In the genomic region with DNA sequence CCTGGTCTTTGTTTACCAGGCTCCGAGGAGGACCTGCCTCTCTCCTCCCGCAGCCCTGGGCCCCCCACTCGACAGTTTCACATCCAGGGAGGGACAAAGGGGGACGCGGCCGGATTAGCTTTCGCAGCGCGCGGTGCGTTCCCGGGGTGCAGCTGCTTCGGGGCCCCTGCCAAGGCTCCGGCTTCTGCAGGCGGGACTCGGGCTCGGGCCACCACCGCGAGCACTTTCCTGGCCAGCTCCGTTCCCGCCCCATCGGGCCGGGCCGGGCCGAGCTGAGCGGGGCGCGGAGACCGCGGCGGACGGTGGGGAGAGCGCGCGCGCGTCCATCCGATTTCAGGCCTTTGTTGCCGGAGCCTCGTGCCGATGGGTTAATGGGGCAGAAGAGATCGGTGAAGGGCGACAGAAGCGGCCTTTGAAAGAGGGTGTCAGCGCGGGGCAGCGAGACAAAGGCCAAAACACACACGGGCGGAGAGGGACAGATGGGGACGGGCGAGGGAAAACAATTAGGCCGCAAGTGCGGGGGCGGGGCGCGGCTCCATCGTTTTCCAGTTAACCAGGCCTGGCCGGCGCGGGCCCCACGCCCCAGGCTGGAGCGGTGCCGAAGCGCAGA, we compare ENCODE assay signal across 19 cellular contexts. TPM values are rescaled to one million over a fixed set of nuclear protein-coding genes. Genes with fewer than 3 reads are reported as not detected.
DNase-seq lines count a peak whose midpoint lies in the region; ATAC-seq and TF ChIP-seq lines count a peak whose summit lies in the region.
"Had no signal": no experiment of that assay in that cellular context is flagged by ENCODE, and none has a peak within 500 bp of the region (broad histone marks: within the 10 kb centered on the region; RNA-seq: fewer than 3 reads in every experiment).

No MANE protein-coding gene starts in this region.

- H3K27me3 ChIP-seq in H7 (ENCODE audit: control insufficient read depth, insufficient read depth, low read length): peaks cover 83% of the 10 kb centered on the region
- peaks cover 100% of the 10 kb centered on the region for H3K27me3 ChIP-seq in ectodermal cell (ENCODE audit: control insufficient read depth, insufficient read depth, low read length, poor library complexity, severe bottlenecking)

- H3K4me3 Mint-ChIP-seq in naive B cell (peak overlapping the region in 5 of 8 donors; percentile 27 to 62 (median 53)), endothelial cell (ENCODE audit: unreplicated experiment) (no peak overlapping the region)
- H3K4me3 Mint-ChIP-seq: effector memory CD8-positive, alpha-beta T cell had no signal

- H3K4me3 ChIP-seq in H7 (ENCODE audit: insufficient read depth, low read depth, low read length) (peak overlapping the region; percentile 34), ectodermal cell (ENCODE audit: insufficient read depth, low read depth, low read length) (peak overlapping the region; percentile 11)
- H3K4me3 ChIP-seq: psoas muscle had no signal

- peaks cover 26% of the 10 kb centered on the region for H3K4me1 ChIP-seq in ectodermal cell (ENCODE audit: control insufficient read depth, insufficient read depth, low read length)
- H3K4me1 ChIP-seq: breast epithelium, psoas muscle had no signal

- no peaks in the 10 kb centered on the region for H3K9me3 ChIP-seq in ectodermal cell (ENCODE audit: control insufficient read depth, low read length)
- H3K9me3 ChIP-seq: breast epithelium, psoas muscle had no signal

- no peaks in the 10 kb centered on the region for H3K36me3 Mint-ChIP-seq in naive B cell
- H3K36me3 Mint-ChIP-seq in endothelial cell (ENCODE audit: low read depth, unreplicated experiment): no peaks in the 10 kb centered on the region

- no peak for TF ChIP-seq CTCF in endothelial cell (IDR thresholded peaks at IDR 0.05; ENCODE audit: unreplicated experiment)

- H3K27me3 Mint-ChIP-seq in naive B cell (peaks cover 43 to 72% (median 72%) of the 10 kb centered on the region in 3 donors), endothelial cell (ENCODE audit: unreplicated experiment) (peaks cover 22% of the 10 kb centered on the region)

- no peak overlapping the region for H3K27ac ChIP-seq in ectodermal cell (ENCODE audit: insufficient read depth, low read depth, low read length, poor library complexity, severe bottlenecking)
- H3K27ac ChIP-seq: breast epithelium, C4-2B, psoas muscle had no signal

- peaks cover 0 to 8% (median 3%) of the 10 kb centered on the region in 3 donors for H3K4me1 Mint-ChIP-seq in naive B cell
- peaks cover 21% of the 10 kb centered on the region for H3K4me1 Mint-ChIP-seq in endothelial cell (ENCODE audit: unreplicated experiment)

- H3K9me3 Mint-ChIP-seq in naive B cell (peaks cover 0 to 11% (median 0%) of the 10 kb centered on the region in 7 donors), endothelial cell (ENCODE audit: unreplicated experiment) (no peaks in the 10 kb centered on the region)
- H3K9me3 Mint-ChIP-seq: effector memory CD8-positive, alpha-beta T cell had no signal

- 0 to 1% methylated on average over 64 of the region's 64 CpGs for WGBS in ectodermal cell, 2 experiments

- no peak for ATAC-seq in naive B cell (ENCODE audit: low read depth in 2 of 2)
- ATAC-seq: effector memory CD8-positive, alpha-beta T cell; psoas muscle had no signal

- H3K36me3 ChIP-seq in H7 (replicated peaks; ENCODE audit: control insufficient read depth, insufficient read depth, low read length): no peaks in the 10 kb centered on the region
- H3K36me3 ChIP-seq in ectodermal cell (ENCODE audit: control insufficient read depth, insufficient read depth, low read length): no peaks in the 10 kb centered on the region
- H3K36me3 ChIP-seq: breast epithelium had no signal

- DNase-seq in COLO668 (lab: John Stamatoyannopoulos, UW; ENCODE audit: unreplicated experiment) (peak; percentile 26), H7 (peak; percentile 89), naive B cell (no peak), endothelial cell (ENCODE audit: low spot score) (no peak), NCI-H2107 (lab: John Stamatoyannopoulos, UW) (no peak), hypothalamus (lab: John Stamatoyannopoulos, UW) (no peak), NOMO-1 treated with dmso at 0.1 percent for 144 hours (lab: John Stamatoyannopoulos, UW; ENCODE audit: unreplicated experiment) (no peak)
- DNase-seq: activated CD4-positive, alpha-beta T cell treated with anti-CD3 and anti-CD28 coated beads, Interleukin-2, amount 50 U/mL, for 48 hours; activated gamma-delta T cell treated with Interleukin-2 at 50 U/mL for 16 hours; effector memory CD8-positive, alpha-beta T cell; kidney glomerular epithelial cell; NCI-H2029 treated with DMSO at 0.1 percent for 48 hours; NCI-H82; psoas muscle; T-helper 9 cell had no signal

- peak overlapping the region in 4 of 6 donors; percentile 83 to 95 (median 90) for H3K27ac Mint-ChIP-seq in naive B cell
- no peak overlapping the region for H3K27ac Mint-ChIP-seq in endothelial cell (ENCODE audit: unreplicated experiment)
- H3K27ac Mint-ChIP-seq: effector memory CD8-positive, alpha-beta T cell had no signal

RNA-seq across cellular contexts. Expression of a gene that starts 8.5 kb away (rescaled TPM):
- total RNA-seq in H7 (2014; rRNA removed; shearing (Covaris generic)): not detected in 2 replicates
- polyA plus RNA-seq in ectodermal cell (2013, experiment 1 of 4): not detected
- 0.09 TPM for polyA plus RNA-seq in ectodermal cell (2013, experiment 2 of 4)
- polyA plus RNA-seq in ectodermal cell (2013, experiment 3 of 4): 0.48 TPM
- 0.77 TPM for polyA plus RNA-seq in ectodermal cell (2013, experiment 4 of 4)
- not detected for polyA plus RNA-seq in naive B cell (ENCODE audit: low read depth in 6 of 6)
- total RNA-seq in endothelial cell (ENCODE audit: unreplicated experiment): not detected
- total RNA-seq: breast epithelium, frontal cortex, psoas muscle had no signal
- polyA plus RNA-seq: psoas muscle had no signal

Comparison
In these comparisons a context has a peak if more than half of its experiments do, and no peak if none do; other contexts are left out.
1. DNase-seq: peak in COLO668 (single experiment) and H7 (single experiment); none in naive B cell (single experiment), endothelial cell (single experiment), NCI-H2107 (single experiment), hypothalamus (0 of 51) and NOMO-1 treated with dmso at 0.1 percent for 144 hours (single experiment).